In the genomic region with DNA sequence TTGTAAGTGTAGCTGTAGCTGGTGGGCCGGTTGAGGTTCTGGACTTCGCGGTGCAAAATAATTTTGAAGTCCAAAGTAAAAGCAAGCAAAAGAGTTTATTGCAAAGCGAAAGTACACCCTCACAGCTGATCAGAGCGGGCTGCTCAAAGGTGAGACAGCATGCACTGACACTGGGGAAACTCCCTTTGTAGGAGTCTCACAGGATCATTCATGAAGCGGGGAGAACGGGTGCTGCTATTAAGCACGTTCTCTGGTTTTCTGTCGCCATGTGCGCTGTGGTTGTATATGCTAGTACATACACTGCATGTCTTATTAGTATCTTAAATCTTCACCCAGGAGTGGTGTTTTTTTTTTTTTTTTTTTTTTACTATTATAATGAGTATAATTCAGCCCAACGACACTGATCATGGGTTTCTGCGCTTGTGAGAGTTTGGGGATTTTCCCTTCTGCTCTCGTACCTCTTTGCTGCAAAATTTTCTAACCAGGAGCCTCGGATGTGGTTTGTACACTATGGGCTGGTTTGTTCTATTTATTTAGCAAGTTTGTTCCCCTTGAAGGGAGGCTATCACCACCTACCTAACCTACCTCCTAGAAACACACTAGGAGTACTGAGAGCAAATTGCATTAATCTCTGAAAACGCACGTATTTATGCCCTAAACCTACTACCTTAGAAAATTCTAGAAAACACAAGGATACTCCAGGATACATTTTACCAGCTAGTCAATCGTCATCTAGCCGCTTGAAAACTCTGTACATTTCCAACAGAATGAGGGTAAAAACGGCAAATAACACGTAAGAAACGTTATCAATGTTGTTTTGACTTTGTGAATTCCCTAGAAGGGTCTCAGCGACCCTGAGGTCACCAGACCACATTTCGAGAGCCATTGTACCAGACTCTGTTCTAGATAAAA, we compare ENCODE assay signal across 8 cellular contexts. TPM values are rescaled to one million over a fixed set of nuclear protein-coding genes. Genes with fewer than 3 reads are reported as not detected.
DNase-seq lines count a peak whose midpoint lies in the region; ATAC-seq and TF ChIP-seq lines count a peak whose summit lies in the region.

No MANE protein-coding gene starts in this region.

- ATAC-seq in GM19468 (IDR thresholded peaks at IDR 0.05; ENCODE audit: extremely low read depth, unreplicated experiment) (peak; percentile 42), naive B cell (ENCODE audit: low read depth in 2 of 2) (peak; percentile 63 to 67)

- peak overlapping the region; percentile 86 to 99 (median 94) for H3K27ac Mint-ChIP-seq in CD14-positive monocyte
- peak overlapping the region; percentile 99 to 100 (median 100) for H3K27ac Mint-ChIP-seq in naive B cell

- DNase-seq in CD14-positive monocyte (ENCODE audit: low spot score) (no peak), HT-29 (ENCODE audit: low spot score) (peak; percentile 32), coronary artery (ENCODE audit: low spot score) (no peak), naive B cell (peak; percentile 84), NCI-H510A treated with DMSO at 0.1 percent for 48 hours (lab: John Stamatoyannopoulos, UW) (no peak)
- peak; percentile 87 for DNase-seq in activated CD4-positive, alpha-beta T cell treated with anti-CD3 and anti-CD28 coated beads for 48 hours
- DNase-seq in stimulated activated naive CD4-positive, alpha-beta T cell treated with Interleukin-2 at 50 U/mL for 16 hours (lab: John Stamatoyannopoulos, UW): peak; percentile 81

- TF ChIP-seq CTCF in CD14-positive monocyte (IDR thresholded peaks at IDR 0.05) (no peak), coronary artery (IDR thresholded peaks at IDR 0.05) (no peak)

- H3K9me3 Mint-ChIP-seq in CD14-positive monocyte (no peaks in the 10 kb centered on the region), naive B cell (no peaks in the 10 kb centered on the region)

- H3K36me3 Mint-ChIP-seq in CD14-positive monocyte (no peaks in the 10 kb centered on the region), naive B cell (no peaks in the 10 kb centered on the region)

- intact Hi-C loops in CD14-positive monocyte (cut with micrococcal nuclease): loop anchor here (2.0 to 5.0 kb wide), 2 partner anchors 142 to 230 kb away; a partner anchor contains a TSS

- H3K4me3 Mint-ChIP-seq in CD14-positive monocyte: peak overlapping the region; percentile 97 to 100
- peak overlapping the region; percentile 80 to 99 (median 96) for H3K4me3 Mint-ChIP-seq in naive B cell

- H3K4me3 ChIP-seq in coronary artery: peak overlapping the region; percentile 93

- H3K4me1 Mint-ChIP-seq in CD14-positive monocyte (peaks cover 38% of the 10 kb centered on the region), naive B cell (peaks cover 19 to 32% (median 22%) of the 10 kb centered on the region in 3 donors)

- H3K27ac ChIP-seq in coronary artery: peak overlapping the region; percentile 92 to 98

- H3K27me3 Mint-ChIP-seq in CD14-positive monocyte (ENCODE audit: low read depth in 3 of 3) (peaks cover 0 to 2% (median 0%) of the 10 kb centered on the region in 3 donors), naive B cell (no peaks in the 10 kb centered on the region)

RNA-seq across cellular contexts. Expression of a gene that starts 1.3 kb away (rescaled TPM):
- polyA plus RNA-seq in CD14-positive monocyte (1 to 10 TPM; 5.3 to 7.7 TPM), naive B cell (ENCODE audit: low read depth in 6 of 6) (10 to 100 TPM in 1 of 6 donors, 1 to 10 TPM in 5; 2.6 to 10.8 (median 4.6) TPM)
- total RNA-seq in HT-29 (2014; rRNA removed; shearing (Covaris generic)): 4.0 and 4.4 TPM in 2 replicates

Comparison
In these comparisons a context has a peak if more than half of its experiments do, and no peak if none do; other contexts are left out.
1. DNase-seq: peak in HT-29 (single experiment), activated CD4-positive, alpha-beta T cell treated with anti-CD3 and anti-CD28 coated beads for 48 hours (single experiment), naive B cell (single experiment) and stimulated activated naive CD4-positive, alpha-beta T cell treated with Interleukin-2 at 50 U/mL for 16 hours (single experiment); none in CD14-positive monocyte (single experiment), coronary artery (single experiment) and NCI-H510A treated with DMSO at 0.1 percent for 48 hours (single experiment).